25 cellular contexts compared by ENCODE assay signal in genomic region chr5:29982446-29982845, GRCh38.
"Had no signal": no experiment of that assay in that cellular context is flagged by ENCODE, and none has a peak within 500 bp of the region (broad histone marks: within the 10 kb centered on the region; RNA-seq: fewer than 3 reads in every experiment).

No MANE protein-coding gene starts in this region.

- H3K36me3 ChIP-seq: adrenal gland, heart left ventricle, WERI-Rb-1 had no signal

- H3K4me3 ChIP-seq: adrenal gland, body of pancreas, heart left ventricle had no signal

- ATAC-seq: activated CD4-positive, CD25-positive, alpha-beta regulatory T cell treated with anti-CD3 and anti-CD28 coated beads, Interleukin-2, amount 50 U/mL, for 24 hours; activated CD8-positive, alpha-beta T cell treated with anti-CD3 and anti-CD28 coated beads for 36 hours; activated naive CD8-positive, alpha-beta T cell treated with anti-CD3 and anti-CD28 coated beads, Interleukin-2, amount 50 U/mL, for 24 hours; activated T-cell treated with anti-CD3 and anti-CD28 coated beads, Interleukin-2, amount 50 U/mL, for 4 hours; activated T-helper 17 cell treated with anti-CD3 and anti-CD28 coated beads, Interleukin-2, amount 50 U/mL, for 72 hours; body of pancreas; esophagus mucosa; heart left ventricle had no signal

- H3K27me3 ChIP-seq: adrenal gland, body of pancreas, heart left ventricle had no signal

- H3K9me3 ChIP-seq: adrenal gland, body of pancreas had no signal

- H3K4me1 ChIP-seq: adrenal gland, body of pancreas, heart left ventricle had no signal

- H3K27ac ChIP-seq: adrenal gland, body of pancreas, epithelial cell of prostate, heart left ventricle, WERI-Rb-1 had no signal

- DNase-seq: activated B cell treated with CpG ODN at 0.5 μM for 24 hours; activated CD4-positive, alpha-beta T cell treated with anti-CD3 and anti-CD28 coated beads for 48 hours; activated CD4-positive, alpha-beta T cell treated with anti-CD3 and anti-CD28 coated beads, Interleukin-2, amount 50 U/mL, for 1 hour; activated CD4-positive, alpha-beta T cell treated with anti-CD3 and anti-CD28 coated beads, Interleukin-2, amount 50 U/mL, for 48 hours; activated CD8-positive, alpha-beta memory T cell treated with anti-CD3 and anti-CD28 coated beads for 24 hours; activated CD8-positive, alpha-beta T cell treated with anti-CD3 and anti-CD28 coated beads for 36 hours; activated effector memory CD4-positive, alpha-beta T cell treated with anti-CD3 and anti-CD28 coated beads, Interleukin-2, amount 50 U/mL, for 16 hours; activated naive CD4-positive, alpha-beta T cell treated with anti-CD3 and anti-CD28 coated beads for 36 hours; activated naive CD8-positive, alpha-beta T cell treated with anti-CD3 and anti-CD28 coated beads for 36 hours; activated naive CD8-positive, alpha-beta T cell treated with anti-CD3 and anti-CD28 coated beads, Interleukin-2, amount 50 U/mL, for 24 hours; activated T-cell treated with anti-CD3 and anti-CD28 coated beads, Interleukin-2, amount 50 U/mL, for 4 hours; adrenal gland; amygdala; aorta; body of pancreas; caudate nucleus; effector CD8-positive, alpha-beta T cell; foreskin fibroblast; heart left ventricle; T-helper 2 cell; WERI-Rb-1 had no signal
